ENCODE assay signal across 19 cellular contexts in the genomic region with DNA sequence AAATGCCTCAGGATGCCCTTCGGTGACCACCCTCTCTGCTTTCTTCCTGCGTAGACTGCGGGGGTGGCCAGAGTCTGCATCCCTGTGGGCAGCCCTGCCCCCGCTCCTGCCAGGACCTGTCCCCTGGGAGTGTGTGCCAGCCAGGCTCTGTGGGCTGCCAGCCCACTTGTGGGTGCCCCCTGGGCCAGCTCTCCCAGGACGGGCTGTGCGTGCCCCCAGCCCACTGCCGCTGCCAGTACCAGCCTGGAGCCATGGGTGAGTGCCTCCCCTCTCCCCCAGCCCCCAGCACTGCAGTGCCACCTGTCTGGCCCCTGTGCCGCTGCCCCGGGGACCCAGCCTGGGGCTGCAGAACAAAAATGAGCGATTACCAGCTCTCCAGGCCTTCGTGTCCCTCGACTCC. TPM values are rescaled to one million over a fixed set of nuclear protein-coding genes. Genes with fewer than 3 reads are reported as not detected.
DNase-seq lines count a peak whose midpoint lies in the region; FAIRE-seq and TF ChIP-seq lines count a peak whose summit lies in the region.
"Had no signal": no experiment of that assay in that cellular context is flagged by ENCODE, and none has a peak within 500 bp of the region (broad histone marks: within the 10 kb centered on the region; RNA-seq: fewer than 3 reads in every experiment).

No MANE protein-coding gene starts in this region.

- TF ChIP-seq CTCF in H1 (IDR thresholded peaks at IDR 0.05; ENCODE audit: control extremely low read depth in 1 of 3, insufficient read depth in 1 of 3, low read depth in 1 of 3, low read length in 3 of 3) (no peak), GM13976 (IDR thresholded peaks at IDR 0.05; ENCODE audit: borderline replicate concordance, control extremely low read depth, extremely low read depth, insufficient read depth, missing control alignments) (no peak)

- TF ChIP-seq RAD21 in H1 (IDR thresholded peaks at IDR 0.05 in 1 of 2, conservative IDR thresholded peaks at IDR 0.05 in 1 of 2; ENCODE audit: low read depth in 2 of 2, low read length in 2 of 2) = no peak

- H3K27me3 ChIP-seq in BLaER1 (no peaks in the 10 kb centered on the region), H1 (replicated peaks in 1 of 4; ENCODE audit: control insufficient read depth in 3 of 4, extremely low read depth in 1 of 4, insufficient read depth in 3 of 4, low read length in 3 of 4) (no peaks in the 10 kb centered on the region), neuronal stem cell (ENCODE audit: control insufficient read depth in 3 of 3, insufficient read depth in 3 of 3, low read depth in 1 of 3, low read length in 3 of 3) (peaks cover 0 to 19% (median 0%) of the 10 kb centered on the region in 3 experiments)
- H3K27me3 ChIP-seq in BLaER1 treated with 17β-estradiol and CSF1 and Interleukin-3, amounts not matched to agents 10 nM and 100 nM = peaks cover 0 to 5% (median 0%) of the 10 kb centered on the region in 11 experiments; a peak in 1 of 22 replicates
- H3K27me3 ChIP-seq: BE2C had no signal

- FAIRE-seq in H1 (lab: Jason Lieb, UNC) = no peak
- FAIRE-seq: A204.1, H54, HTR-8/SVneo had no signal

- no peak overlapping the region for H4K5ac ChIP-seq in H1 (ENCODE audit: insufficient read length, low read depth, low read length)

- H4K8ac ChIP-seq in H1 (ENCODE audit: extremely low read depth, insufficient read depth, low read length) (0 out of 2 replicates have a peak overlapping the region, but pooled peaks have one; percentile 14), neuronal stem cell (ENCODE audit: low read depth, low read length) (peak overlapping the region; percentile 43)

- H3K36me3 ChIP-seq in BLaER1 (no peaks in the 10 kb centered on the region), H1 (ENCODE audit: control insufficient read depth in 2 of 4, insufficient read depth in 4 of 4, low read length in 3 of 4) (no peaks in the 10 kb centered on the region), neuronal stem cell (replicated peaks in 1 of 2; ENCODE audit: control insufficient read depth in 2 of 2, insufficient read depth in 2 of 2, low read length in 2 of 2) (no peaks in the 10 kb centered on the region)
- H3K36me3 ChIP-seq in BLaER1 treated with 17β-estradiol and CSF1 and Interleukin-3, amounts not matched to agents 10 nM and 100 nM = no peaks in the 10 kb centered on the region
- H3K36me3 ChIP-seq: BE2C had no signal

- no peak for TF ChIP-seq EP300 in H1 (IDR thresholded peaks at IDR 0.05; ENCODE audit: borderline replicate concordance in 1 of 2, low read depth in 2 of 2, low read length in 2 of 2)

- H3K4me2 ChIP-seq in BLaER1 (peak overlapping the region; percentile 71), H1 (ENCODE audit: insufficient read depth in 1 of 2, low read depth in 2 of 2, low read length in 2 of 2) (no peak overlapping the region), neuronal stem cell (ENCODE audit: insufficient read depth, low read length, poor library complexity, severe bottlenecking) (no peak overlapping the region)
- peak overlapping the region in 10 of 11 experiments; percentile 7 to 80 (median 76); a peak in 19 of 22 replicates for H3K4me2 ChIP-seq in BLaER1 treated with 17β-estradiol and CSF1 and Interleukin-3, amounts not matched to agents 10 nM and 100 nM

- CTCF ChIA-PET in H1 (lab: Charles Lee; ENCODE audit: partially characterized antibody) = interaction anchor here (0.5 to 1.5 kb wide), 5 partner anchors 8 to 537 kb away, joined by 3 to 9 read pairs (median 6); no protein-coding TSS in a partner anchor

- WGBS in H1 (ENCODE audit: extremely low coverage in 1 of 2, insufficient coverage in 1 of 2, insufficient read length in 1 of 2, insufficient replicate concordance in 2 of 2, low coverage in 1 of 2, low lambda C conversion rate in 2 of 2, missing lambda C conversion rate in 1 of 2), 2 experiments = 92% methylated on average over 8 of the region's 12 CpGs; no CpG with 5 or more reads in 1 of the 2 experiments
- WGBS in neuronal stem cell (ENCODE audit: extremely low coverage in 2 of 2, insufficient read length in 2 of 2, insufficient replicate concordance in 1 of 2), 2 donors = no CpG with 5 or more reads among the region's 12 CpGs

- TF ChIP-seq POLR2A in H1 (IDR thresholded peaks at IDR 0.05; ENCODE audit: control extremely low read depth in 1 of 2, low read depth in 2 of 2, low read length in 2 of 2) = no peak

- H3K27ac ChIP-seq in BLaER1 (peak overlapping the region; percentile 56), H1 (ENCODE audit: low read depth, low read length) (no peak overlapping the region), neuronal stem cell (replicated peaks; ENCODE audit: low read length) (no peak overlapping the region)
- no peak overlapping the region; a peak in 1 of 22 replicates for H3K27ac ChIP-seq in BLaER1 treated with 17β-estradiol and CSF1 and Interleukin-3, amounts not matched to agents 10 nM and 100 nM

- in situ Hi-C loops in GM13976 (cut with MboI; ENCODE audit: low sequenced_read_pairs, unreplicated experiment) = no loop called here

- H3K23ac ChIP-seq in H1 (ENCODE audit: insufficient read length) (no peak overlapping the region), neuronal stem cell (ENCODE audit: low read depth, low read length, poor library complexity) (peak overlapping the region; percentile 20)

- DNase-seq in H1 (ENCODE audit: low read depth in 1 of 2, low spot score in 2 of 2) (no peak), neuronal stem cell (ENCODE audit: low spot score) (no peak), hepatic stellate cell (ENCODE audit: low spot score) (no peak), NCI-H1092 (lab: John Stamatoyannopoulos, UW) (no peak), GM13976 (ENCODE audit: low spot score) (no peak)
- DNase-seq: ACHN; BE2C; CD4-positive, alpha-beta memory T cell; DMS79 treated with DMSO at 0.1 percent for 48 hours; GF-D8; HCEC 1CT; HFFc6; KG1 had no signal

- no peaks in the 10 kb centered on the region for H3K23me2 ChIP-seq in H1 (ENCODE audit: low read depth, low read length)

- peak overlapping the region; percentile 5; the same call in 1 of the 2 replicates for H3K18ac ChIP-seq in H1 (ENCODE audit: extremely low read depth, low read length)
- H3K18ac ChIP-seq in neuronal stem cell (ENCODE audit: low read length) = peak overlapping the region; percentile 89

- POLR2A ChIA-PET in H1 (lab: Charles Lee; ENCODE audit: partially characterized antibody) = interaction anchor here (0.9 to 2.4 kb wide), 2 partner anchors 10 to 18 kb away, joined by 3 to 5 read pairs; no protein-coding TSS in a partner anchor

- H3K4me3 ChIP-seq in BLaER1 (no peak overlapping the region), H1 (ENCODE audit: extremely low read depth in 1 of 4, insufficient read depth in 2 of 4, low read depth in 3 of 4, low read length in 4 of 4) (no peak overlapping the region), neuronal stem cell (ENCODE audit: low read length in 2 of 2) (no peak overlapping the region)
- H3K4me3 ChIP-seq in BLaER1 treated with 17β-estradiol and CSF1 and Interleukin-3, amounts not matched to agents 10 nM and 100 nM = no peak overlapping the region

- H2BK120ac ChIP-seq in H1 (replicated peaks; ENCODE audit: low read depth, low read length) = no peak overlapping the region
- H2BK120ac ChIP-seq in neuronal stem cell (ENCODE audit: low read depth, low read length) = peak overlapping the region; percentile 72

- no peak overlapping the region for H2AK5ac ChIP-seq in H1 (ENCODE audit: low read depth, low read length)
- H2AK5ac ChIP-seq in neuronal stem cell (ENCODE audit: low read depth, low read length) = peak overlapping the region; percentile 99

- H2BK15ac ChIP-seq in H1 (ENCODE audit: low read length) = no peak overlapping the region
- H2BK15ac ChIP-seq in neuronal stem cell (ENCODE audit: low read length) = peak overlapping the region; percentile 89

- H3K9me3 ChIP-seq in BLaER1 (no peaks in the 10 kb centered on the region), H1 (ENCODE audit: insufficient read depth in 2 of 2, low read depth in 1 of 2, low read length in 1 of 2) (no peaks in the 10 kb centered on the region), neuronal stem cell (replicated peaks in 1 of 2; ENCODE audit: control insufficient read depth in 2 of 2, insufficient read depth in 1 of 2, low read depth in 1 of 2, low read length in 2 of 2) (no peaks in the 10 kb centered on the region)
- H3K9me3 ChIP-seq in BLaER1 treated with 17β-estradiol and CSF1 and Interleukin-3, amounts not matched to agents 10 nM and 100 nM (replicated peaks in 1 of 11) = no peaks in the 10 kb centered on the region
- H3K9me3 ChIP-seq: BE2C had no signal

- no peaks in the 10 kb centered on the region; the same call in 1 of the 2 replicates for H3K79me1 ChIP-seq in H1 (ENCODE audit: low read depth, low read length)
- H3K79me1 ChIP-seq in neuronal stem cell (ENCODE audit: low read depth, low read length) = peaks cover 3% of the 10 kb centered on the region

- H2AFZ ChIP-seq in H1 (ENCODE audit: low read length) = no peak overlapping the region
- no peak overlapping the region for H2AFZ ChIP-seq in neuronal stem cell (ENCODE audit: low read length)

- no peak overlapping the region for H2BK20ac ChIP-seq in H1 (ENCODE audit: low read length)

- H3K14ac ChIP-seq in H1 (ENCODE audit: insufficient read length) (no peak overlapping the region), neuronal stem cell (ENCODE audit: low read length) (peak overlapping the region; percentile 71)

- no peak overlapping the region for H2BK12ac ChIP-seq in H1 (ENCODE audit: low read depth, low read length)
- peak overlapping the region; percentile 73 for H2BK12ac ChIP-seq in neuronal stem cell (ENCODE audit: low read length)

- H4K20me1 ChIP-seq in BLaER1 (no peaks in the 10 kb centered on the region), H1 (replicated peaks in 1 of 2; ENCODE audit: control insufficient read depth in 1 of 2, insufficient read depth in 2 of 2, low read length in 2 of 2) (no peaks in the 10 kb centered on the region)
- H4K20me1 ChIP-seq in BLaER1 treated with 17β-estradiol and CSF1 and Interleukin-3, amounts not matched to agents 10 nM and 100 nM = peaks cover 0 to 21% (median 0%) of the 10 kb centered on the region in 11 experiments; a peak in 2 of 22 replicates

- no peak overlapping the region for H3K56ac ChIP-seq in H1 (replicated peaks; ENCODE audit: insufficient read length, low read depth, low read length)

- H3K4me1 ChIP-seq in BLaER1 (peaks cover 77% of the 10 kb centered on the region), H1 (replicated peaks in 1 of 4; ENCODE audit: control insufficient read depth in 3 of 4, insufficient read depth in 4 of 4, low read length in 3 of 4) (peaks cover 0 to 20% (median 8%) of the 10 kb centered on the region in 4 experiments; a peak in 6 of 7 replicates), neuronal stem cell (ENCODE audit: control insufficient read depth in 2 of 2, insufficient read depth in 1 of 2, low read depth in 1 of 2, low read length in 2 of 2) (peaks cover 0 to 13% of the 10 kb centered on the region in 2 donors)
- H3K4me1 ChIP-seq in BLaER1 treated with 17β-estradiol and CSF1 and Interleukin-3, amounts not matched to agents 10 nM and 100 nM = peaks cover 4 to 75% (median 67%) of the 10 kb centered on the region in 10 experiments; a peak in 19 of 20 replicates
- H3K4me1 ChIP-seq: BE2C had no signal

- no peak overlapping the region for H2BK5ac ChIP-seq in H1 (ENCODE audit: low read depth, low read length)
- H2BK5ac ChIP-seq in neuronal stem cell (ENCODE audit: low read length) = peak overlapping the region; percentile 75

- H3K79me2 ChIP-seq in H1 (ENCODE audit: control insufficient read depth in 1 of 2, insufficient read depth in 2 of 2, low read length in 2 of 2) = no peaks in the 10 kb centered on the region

- H4K91ac ChIP-seq in H1 (replicated peaks; ENCODE audit: insufficient read length, low read length) (peak overlapping the region; percentile 27), neuronal stem cell (ENCODE audit: low read depth, low read length, poor library complexity) (no peak overlapping the region)

- peak overlapping the region; percentile 23 for H3K4ac ChIP-seq in H1 (replicated peaks; ENCODE audit: insufficient read length, low read depth, low read length)
- H3K4ac ChIP-seq in neuronal stem cell (ENCODE audit: low read length) = peak overlapping the region; percentile 37

- H3K9ac ChIP-seq in BLaER1 (no peak overlapping the region), H1 (replicated peaks in 1 of 4; ENCODE audit: extremely low read depth in 1 of 4, low read depth in 3 of 4, low read length in 3 of 4) (no peak overlapping the region), neuronal stem cell (ENCODE audit: low read depth, low read length, poor library complexity) (peak overlapping the region; percentile 44)
- peak overlapping the region in 2 of 11 experiments; percentile 19 to 29; a peak in 3 of 22 replicates for H3K9ac ChIP-seq in BLaER1 treated with 17β-estradiol and CSF1 and Interleukin-3, amounts not matched to agents 10 nM and 100 nM

RNA-seq across cellular contexts. Expression of gene ZNF862, which starts 23.1 kb away (rescaled TPM):
- total RNA-seq in H1 (2021; fragmentation: NEBNext Ultra II Directional; extraction: Animal tissue kit (Norgen Biotek cat#: 25700)) = 2.5 and 3.9 TPM in 2 replicates
- 1.8 and 2.8 TPM in 2 replicates for polyA plus RNA-seq in H1 (2011; rRNA removed)
- polyA plus RNA-seq in H1 (2011; cell fraction: cytosol; rRNA removed) = 2.4 TPM
- 9.0 TPM for polyA plus RNA-seq in H1 (2011; cell fraction: nucleus; rRNA removed)
- 1.8 to 3.1 TPM (median 2.4 TPM) in 4 replicates for polyA plus RNA-seq in H1 (2012, experiment 1 of 2)
- 0.62 TPM for polyA plus RNA-seq in H1 (2012, experiment 2 of 2)
- polyA plus RNA-seq in H1 (2013, experiment 1 of 2) = 1.1 TPM
- polyA plus RNA-seq in H1 (2013, experiment 2 of 2) = 1.2 TPM
- polyA minus RNA-seq in H1 (2011; rRNA and poly(A)+ RNA removed) = 4.0 and 5.4 TPM in 2 replicates
- 1.5 TPM for polyA minus RNA-seq in H1 (2011; cell fraction: cytosol; rRNA and poly(A)+ RNA removed)
- polyA minus RNA-seq in H1 (2011; cell fraction: nucleus; rRNA and poly(A)+ RNA removed) = 8.9 TPM
- polyA plus RNA-seq in neuronal stem cell (2013, experiment 1 of 2) = 7.1 TPM
- 6.8 TPM for polyA plus RNA-seq in neuronal stem cell (2013, experiment 2 of 2)

RNA-seq across cellular contexts. Expression of gene ZNF467, which starts 41.7 kb away (rescaled TPM):
- 0.40 and 0.50 TPM in 2 replicates for total RNA-seq in H1 (2021; fragmentation: NEBNext Ultra II Directional; extraction: Animal tissue kit (Norgen Biotek cat#: 25700))
- polyA plus RNA-seq in H1 (2011; rRNA removed) = 0.51 and 0.89 TPM in 2 replicates
- polyA plus RNA-seq in H1 (2011; cell fraction: cytosol; rRNA removed) = 0.44 TPM
- 1.7 TPM for polyA plus RNA-seq in H1 (2011; cell fraction: nucleus; rRNA removed)
- 0.36 to 0.89 TPM (median 0.75 TPM) in 4 replicates for polyA plus RNA-seq in H1 (2012, experiment 1 of 2)
- polyA plus RNA-seq in H1 (2012, experiment 2 of 2) = 0.35 TPM
- polyA plus RNA-seq in H1 (2013, experiment 1 of 2) = 0.20 TPM
- 0.13 TPM for polyA plus RNA-seq in H1 (2013, experiment 2 of 2)
- polyA minus RNA-seq in H1 (2011; rRNA and poly(A)+ RNA removed) = 0.05 and 0.13 TPM in 2 replicates
- not detected for polyA minus RNA-seq in H1 (2011; cell fraction: cytosol; rRNA and poly(A)+ RNA removed)
- 0.70 TPM for polyA minus RNA-seq in H1 (2011; cell fraction: nucleus; rRNA and poly(A)+ RNA removed)
- 6.2 TPM for polyA plus RNA-seq in neuronal stem cell (2013, experiment 1 of 2)
- polyA plus RNA-seq in neuronal stem cell (2013, experiment 2 of 2) = 6.1 TPM
- polyA plus RNA-seq: IgD-negative memory B cell had no signal

RNA-seq across cellular contexts. Expression of gene ATP6V0E2, which starts 58.6 kb away (rescaled TPM):
- 26.1 and 30.7 TPM in 2 replicates for total RNA-seq in H1 (2021; fragmentation: NEBNext Ultra II Directional; extraction: Animal tissue kit (Norgen Biotek cat#: 25700))
- polyA plus RNA-seq in H1 (2011; rRNA removed) = 47.9 and 75.1 TPM in 2 replicates
- polyA plus RNA-seq in H1 (2011; cell fraction: cytosol; rRNA removed) = 28.2 TPM
- 25.4 TPM for polyA plus RNA-seq in H1 (2011; cell fraction: nucleus; rRNA removed)
- polyA plus RNA-seq in H1 (2012, experiment 1 of 2) = 22.2 to 32.2 TPM (median 29.6 TPM) in 4 replicates
- 34.8 TPM for polyA plus RNA-seq in H1 (2012, experiment 2 of 2)
- 22.2 TPM for polyA plus RNA-seq in H1 (2013, experiment 1 of 2)
- 25.2 TPM for polyA plus RNA-seq in H1 (2013, experiment 2 of 2)
- polyA minus RNA-seq in H1 (2011; rRNA and poly(A)+ RNA removed) = 8.1 and 10.5 TPM in 2 replicates
- 13.7 TPM for polyA minus RNA-seq in H1 (2011; cell fraction: cytosol; rRNA and poly(A)+ RNA removed)
- polyA minus RNA-seq in H1 (2011; cell fraction: nucleus; rRNA and poly(A)+ RNA removed) = 9.2 TPM
- 63.8 TPM for polyA plus RNA-seq in neuronal stem cell (2013, experiment 1 of 2)
- polyA plus RNA-seq in neuronal stem cell (2013, experiment 2 of 2) = 60.2 TPM

Comparison
In these comparisons a context has a peak if more than half of its experiments do, and no peak if none do; other contexts are left out.
1. H3K4me2 ChIP-seq: peak in BLaER1 (single experiment) and BLaER1 treated with 17β-estradiol and CSF1 and Interleukin-3, amounts not matched to agents 10 nM and 100 nM (10 of 11); none in H1 (0 of 2) and neuronal stem cell (single experiment).